1 cellular context compared by ENCODE assay signal in the genomic region with DNA sequence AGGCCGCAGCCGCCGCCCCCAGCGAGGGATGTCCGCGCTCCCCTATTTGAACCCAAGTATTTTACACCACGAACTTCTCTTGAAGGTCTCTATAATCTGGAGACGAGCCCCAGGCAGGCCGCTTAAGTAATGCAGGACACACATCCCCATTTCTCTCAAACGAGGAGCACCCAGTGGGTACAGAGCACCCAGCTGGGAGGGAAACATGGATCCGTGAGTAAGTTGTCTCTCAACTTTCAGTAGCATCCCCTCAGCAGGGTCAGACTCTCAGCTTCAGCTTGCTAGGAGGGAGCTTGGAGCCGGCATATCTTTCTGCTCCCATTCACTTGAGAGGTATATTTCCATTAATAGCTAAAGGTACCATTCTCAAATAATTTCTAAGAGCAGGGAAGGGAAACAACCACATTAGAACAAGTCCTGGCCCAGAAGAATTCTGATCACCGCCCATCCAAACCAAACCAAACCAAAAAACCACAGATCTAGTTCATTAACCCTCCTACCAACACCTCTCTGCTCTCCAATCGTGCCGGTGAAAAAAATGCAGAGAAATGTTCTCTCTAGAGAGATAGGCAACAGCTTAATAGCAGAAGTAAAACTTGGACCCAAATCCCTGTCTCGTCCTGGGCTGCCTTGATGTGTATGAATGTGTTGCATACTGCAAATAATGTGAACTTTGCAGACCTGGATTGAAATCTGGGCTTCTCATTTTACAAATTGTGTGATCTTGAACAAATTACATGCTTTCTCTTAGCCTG.
TF ChIP-seq lines count a peak whose summit lies in the region.

No MANE protein-coding gene starts in this region.

TF ChIP-seq in HEK293, 187 proteins besides CTCF, POLR2A, EP300 and RAD21 (continued from another document):
- TF ChIP-seq, protein P1, sequence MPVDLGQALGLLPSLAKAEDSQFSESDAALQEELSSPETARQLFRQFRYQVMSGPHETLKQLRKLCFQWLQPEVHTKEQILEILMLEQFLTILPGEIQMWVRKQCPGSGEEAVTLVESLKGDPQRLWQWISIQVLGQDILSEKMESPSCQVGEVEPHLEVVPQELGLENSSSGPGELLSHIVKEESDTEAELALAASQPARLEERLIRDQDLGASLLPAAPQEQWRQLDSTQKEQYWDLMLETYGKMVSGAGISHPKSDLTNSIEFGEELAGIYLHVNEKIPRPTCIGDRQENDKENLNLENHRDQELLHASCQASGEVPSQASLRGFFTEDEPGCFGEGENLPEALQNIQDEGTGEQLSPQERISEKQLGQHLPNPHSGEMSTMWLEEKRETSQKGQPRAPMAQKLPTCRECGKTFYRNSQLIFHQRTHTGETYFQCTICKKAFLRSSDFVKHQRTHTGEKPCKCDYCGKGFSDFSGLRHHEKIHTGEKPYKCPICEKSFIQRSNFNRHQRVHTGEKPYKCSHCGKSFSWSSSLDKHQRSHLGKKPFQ (tag by site-specific recombination; IDR thresholded peaks at IDR 0.05), result no peak
